Comparison of ENCODE assay signal across 13 cellular contexts in the genomic region with DNA sequence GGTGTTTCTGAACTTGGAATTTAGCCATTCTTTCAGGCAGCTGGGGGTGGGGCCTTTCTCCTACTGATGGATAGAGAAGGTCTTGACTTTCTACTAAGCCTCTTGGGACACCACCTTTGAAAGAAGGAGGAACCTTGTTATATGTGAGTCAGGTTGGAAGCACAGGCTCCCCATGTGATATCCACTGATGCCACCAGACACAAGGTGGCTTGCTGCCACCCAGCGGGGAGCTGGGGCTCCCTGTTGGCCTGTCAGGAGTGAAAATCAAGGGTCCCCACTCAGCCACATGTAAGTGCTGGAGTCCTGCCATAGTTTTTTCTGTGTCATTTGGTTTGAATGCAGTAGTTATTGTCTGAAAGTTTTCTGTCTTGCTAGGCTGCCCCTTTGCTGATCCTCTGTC.
DNase-seq lines count a peak whose midpoint lies in the region; ATAC-seq, FAIRE-seq and TF ChIP-seq lines count a peak whose summit lies in the region.
"Had no signal": no experiment of that assay in that cellular context is flagged by ENCODE, and none has a peak within 500 bp of the region (broad histone marks: within the 10 kb centered on the region; RNA-seq: fewer than 3 reads in every experiment).

No MANE protein-coding gene starts in this region.

- no peak for FAIRE-seq in H1 (lab: Jason Lieb, UNC)

- DNase-seq in AG10803 (ENCODE audit: low read depth) (no peak), NCI-H69 (lab: John Stamatoyannopoulos, UW) (peak; percentile 11), H1 (ENCODE audit: low read depth in 1 of 2, low spot score in 2 of 2) (no peak), neuronal stem cell (ENCODE audit: low spot score) (no peak)
- no peak for DNase-seq in central memory CD4-positive, alpha-beta T cell
- DNase-seq in effector CD8-positive, alpha-beta T cell (lab: John Stamatoyannopoulos, UW) = no peak
- DNase-seq: CD4-positive, alpha-beta memory T cell; esophagus squamous epithelium; NCI-H1417 treated with DMSO at 0.1 percent for 48 hours; T-cell had no signal

- no peaks in the 10 kb centered on the region for H4K20me1 ChIP-seq in H1 (replicated peaks in 1 of 2; ENCODE audit: control insufficient read depth in 1 of 2, insufficient read depth in 2 of 2, low read length in 2 of 2)

- H3K36me3 ChIP-seq in H1 (ENCODE audit: control insufficient read depth in 2 of 4, insufficient read depth in 4 of 4, low read length in 3 of 4) (no peaks in the 10 kb centered on the region), neuronal stem cell (replicated peaks in 1 of 2; ENCODE audit: control insufficient read depth in 2 of 2, insufficient read depth in 2 of 2, low read length in 2 of 2) (no peaks in the 10 kb centered on the region)
- H3K36me3 ChIP-seq: esophagus squamous epithelium had no signal

- H3K4me2 ChIP-seq in H1 (ENCODE audit: insufficient read depth in 1 of 2, low read depth in 2 of 2, low read length in 2 of 2) = no peak overlapping the region
- no peak overlapping the region for H3K4me2 ChIP-seq in neuronal stem cell (ENCODE audit: insufficient read depth, low read length, poor library complexity, severe bottlenecking)

- H3K27ac ChIP-seq in H1 (ENCODE audit: low read depth, low read length) (no peak overlapping the region), neuronal stem cell (replicated peaks; ENCODE audit: low read length) (no peak overlapping the region)
- H3K27ac ChIP-seq: esophagus squamous epithelium, parathyroid adenoma had no signal

- H3K27me3 ChIP-seq in H1 (replicated peaks in 1 of 4; ENCODE audit: control insufficient read depth in 3 of 4, extremely low read depth in 1 of 4, insufficient read depth in 3 of 4, low read length in 3 of 4) = no peaks in the 10 kb centered on the region
- no peaks in the 10 kb centered on the region for H3K27me3 ChIP-seq in neuronal stem cell (ENCODE audit: control insufficient read depth in 3 of 3, insufficient read depth in 3 of 3, low read depth in 1 of 3, low read length in 3 of 3)

- H4K8ac ChIP-seq in H1 (ENCODE audit: extremely low read depth, insufficient read depth, low read length) (no peak overlapping the region), neuronal stem cell (ENCODE audit: low read depth, low read length) (no peak overlapping the region)

- H2AFZ ChIP-seq in H1 (ENCODE audit: low read length) (no peak overlapping the region), neuronal stem cell (ENCODE audit: low read length) (no peak overlapping the region)
- H2AFZ ChIP-seq: parathyroid adenoma had no signal

- H3K9ac ChIP-seq in H1 (replicated peaks in 1 of 4; ENCODE audit: extremely low read depth in 1 of 4, low read depth in 3 of 4, low read length in 3 of 4) = no peak overlapping the region
- H3K9ac ChIP-seq in neuronal stem cell (ENCODE audit: low read depth, low read length, poor library complexity) = no peak overlapping the region
- H3K9ac ChIP-seq: parathyroid adenoma had no signal

- TF ChIP-seq EP300 in H1 (IDR thresholded peaks at IDR 0.05; ENCODE audit: borderline replicate concordance in 1 of 2, low read depth in 2 of 2, low read length in 2 of 2) = no peak

- H3K9me3 ChIP-seq in H1 (ENCODE audit: insufficient read depth in 2 of 2, low read depth in 1 of 2, low read length in 1 of 2) (no peaks in the 10 kb centered on the region), neuronal stem cell (replicated peaks in 1 of 2; ENCODE audit: control insufficient read depth in 2 of 2, insufficient read depth in 1 of 2, low read depth in 1 of 2, low read length in 2 of 2) (no peaks in the 10 kb centered on the region)
- H3K9me3 ChIP-seq: esophagus squamous epithelium had no signal

- H2BK20ac ChIP-seq in H1 (ENCODE audit: low read length) = no peak overlapping the region

- H2BK15ac ChIP-seq in H1 (ENCODE audit: low read length) (no peak overlapping the region), neuronal stem cell (ENCODE audit: low read length) (no peak overlapping the region)

- CTCF ChIA-PET in H1 (lab: Charles Lee; ENCODE audit: partially characterized antibody) = interaction anchor here (0.8 kb wide), 1 partner anchor 11 kb away, joined by 3 read pairs; no protein-coding TSS in a partner anchor

- no peak overlapping the region for H4K91ac ChIP-seq in H1 (replicated peaks; ENCODE audit: insufficient read length, low read length)
- H4K91ac ChIP-seq in neuronal stem cell (ENCODE audit: low read depth, low read length, poor library complexity) = no peak overlapping the region

- no peak overlapping the region for H2BK12ac ChIP-seq in H1 (ENCODE audit: low read depth, low read length)
- H2BK12ac ChIP-seq in neuronal stem cell (ENCODE audit: low read length) = no peak overlapping the region

- H2BK5ac ChIP-seq in H1 (ENCODE audit: low read depth, low read length) (no peak overlapping the region), neuronal stem cell (ENCODE audit: low read length) (no peak overlapping the region)

- H3K56ac ChIP-seq in H1 (replicated peaks; ENCODE audit: insufficient read length, low read depth, low read length) = no peak overlapping the region

- POLR2A ChIA-PET in H1 (lab: Charles Lee; ENCODE audit: partially characterized antibody) = no interaction called here

- no peak overlapping the region for H3K23ac ChIP-seq in H1 (ENCODE audit: insufficient read length)
- H3K23ac ChIP-seq in neuronal stem cell (ENCODE audit: low read depth, low read length, poor library complexity) = no peak overlapping the region

- TF ChIP-seq CTCF in AG10803 (conservative IDR thresholded peaks at IDR 0.05; ENCODE audit: low read length) (peak; percentile 23; the same call in 1 of the 2 replicates), GM12872 (IDR thresholded peaks at IDR 0.05; ENCODE audit: insufficient read depth, low read depth, low read length) (peak; percentile 62), H1 (IDR thresholded peaks at IDR 0.05; ENCODE audit: control extremely low read depth in 1 of 3, insufficient read depth in 1 of 3, low read depth in 1 of 3, low read length in 3 of 3) (no peak)

- H3K4ac ChIP-seq in H1 (replicated peaks; ENCODE audit: insufficient read length, low read depth, low read length) = no peak overlapping the region
- H3K4ac ChIP-seq in neuronal stem cell (ENCODE audit: low read length) = no peak overlapping the region

- no peak overlapping the region for H2AK5ac ChIP-seq in H1 (ENCODE audit: low read depth, low read length)
- H2AK5ac ChIP-seq in neuronal stem cell (ENCODE audit: low read depth, low read length) = no peak overlapping the region

- ATAC-seq in HG03108 (IDR thresholded peaks at IDR 0.05; ENCODE audit: unreplicated experiment) = no peak
- ATAC-seq: T-cell had no signal

- TF ChIP-seq POLR2A in H1 (IDR thresholded peaks at IDR 0.05; ENCODE audit: control extremely low read depth in 1 of 2, low read depth in 2 of 2, low read length in 2 of 2) = no peak

- H3K79me1 ChIP-seq in H1 (ENCODE audit: low read depth, low read length) = no peaks in the 10 kb centered on the region
- H3K79me1 ChIP-seq in neuronal stem cell (ENCODE audit: low read depth, low read length) = no peaks in the 10 kb centered on the region

- no peaks in the 10 kb centered on the region for H3K79me2 ChIP-seq in H1 (ENCODE audit: control insufficient read depth in 1 of 2, insufficient read depth in 2 of 2, low read length in 2 of 2)
- H3K79me2 ChIP-seq: parathyroid adenoma had no signal

- WGBS in H1 (ENCODE audit: extremely low coverage in 1 of 2, insufficient coverage in 1 of 2, insufficient read length in 1 of 2, insufficient replicate concordance in 2 of 2, low coverage in 1 of 2, low lambda C conversion rate in 2 of 2, missing lambda C conversion rate in 1 of 2), 2 experiments = 80% methylated on average over 1 of the region's 1 CpG; no CpG with 5 or more reads in 1 of the 2 experiments
- no CpG with 5 or more reads among the region's 1 CpG for WGBS in neuronal stem cell (ENCODE audit: extremely low coverage in 2 of 2, insufficient read length in 2 of 2, insufficient replicate concordance in 1 of 2), 2 donors

- no peaks in the 10 kb centered on the region for H3K23me2 ChIP-seq in H1 (ENCODE audit: low read depth, low read length)

- peak; percentile 16 to 27; a peak in 3 of 4 replicates for TF ChIP-seq RAD21 in H1 (IDR thresholded peaks at IDR 0.05 in 1 of 2, conservative IDR thresholded peaks at IDR 0.05 in 1 of 2; ENCODE audit: low read depth in 2 of 2, low read length in 2 of 2)

- H3K4me1 ChIP-seq in H1 (replicated peaks in 1 of 4; ENCODE audit: control insufficient read depth in 3 of 4, insufficient read depth in 4 of 4, low read length in 3 of 4) (peaks cover 0 to 2% (median 0%) of the 10 kb centered on the region in 4 experiments; a peak in 2 of 7 replicates), neuronal stem cell (ENCODE audit: control insufficient read depth in 2 of 2, insufficient read depth in 1 of 2, low read depth in 1 of 2, low read length in 2 of 2) (peaks cover 2% of the 10 kb centered on the region in 2 donors)
- H3K4me1 ChIP-seq: esophagus squamous epithelium, parathyroid adenoma had no signal

- no peak overlapping the region for H3K14ac ChIP-seq in H1 (ENCODE audit: insufficient read length)
- H3K14ac ChIP-seq in neuronal stem cell (ENCODE audit: low read length) = no peak overlapping the region

- no peak overlapping the region for H4K5ac ChIP-seq in H1 (ENCODE audit: insufficient read length, low read depth, low read length)

- H3K18ac ChIP-seq in H1 (ENCODE audit: extremely low read depth, low read length) (no peak overlapping the region), neuronal stem cell (ENCODE audit: low read length) (no peak overlapping the region)

- H2BK120ac ChIP-seq in H1 (replicated peaks; ENCODE audit: low read depth, low read length) = no peak overlapping the region
- H2BK120ac ChIP-seq in neuronal stem cell (ENCODE audit: low read depth, low read length) = no peak overlapping the region

- H3K4me3 ChIP-seq in AG10803 (ENCODE audit: low read length) = no peak overlapping the region
- no peak overlapping the region for H3K4me3 ChIP-seq in H1 (ENCODE audit: extremely low read depth in 1 of 4, insufficient read depth in 2 of 4, low read depth in 3 of 4, low read length in 4 of 4)
- H3K4me3 ChIP-seq in neuronal stem cell (ENCODE audit: low read length in 2 of 2) = no peak overlapping the region
- H3K4me3 ChIP-seq: esophagus squamous epithelium had no signal

TF ChIP-seq in H1, 55 proteins besides CTCF, POLR2A, EP300 and RAD21 (continues in another document):
- TF ChIP-seq MAFK (IDR thresholded peaks at IDR 0.05; ENCODE audit: low read depth, low read length) = no peak
- TF ChIP-seq, protein P1, sequence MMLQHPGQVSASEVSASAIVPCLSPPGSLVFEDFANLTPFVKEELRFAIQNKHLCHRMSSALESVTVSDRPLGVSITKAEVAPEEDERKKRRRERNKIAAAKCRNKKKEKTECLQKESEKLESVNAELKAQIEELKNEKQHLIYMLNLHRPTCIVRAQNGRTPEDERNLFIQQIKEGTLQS (IDR thresholded peaks at IDR 0.05; ENCODE audit: insufficient read depth, low read depth, low read length) = no peak
- TF ChIP-seq BACH1 (IDR thresholded peaks at IDR 0.05; ENCODE audit: low read length) = no peak
- TF ChIP-seq TCF12 (IDR thresholded peaks at IDR 0.05; ENCODE audit: low read depth, low read length) = no peak
- TF ChIP-seq POLR2AphosphoS5 (IDR thresholded peaks at IDR 0.05; ENCODE audit: low read depth, low read length) = no peak
- TF ChIP-seq CTBP2 (IDR thresholded peaks at IDR 0.05; ENCODE audit: borderline replicate concordance, insufficient read depth, insufficient read length, low read length) = no peak
- no peak for TF ChIP-seq SUZ12 (IDR thresholded peaks at IDR 0.05; ENCODE audit: low read length)

Comparison
In these comparisons a context has a peak if more than half of its experiments do, and no peak if none do; other contexts are left out.
1. CTCF ChIP-seq: peak in AG10803 (single experiment) and GM12872 (single experiment); none in H1 (0 of 3).